ENCODE assay signal across 8 cellular contexts in the genomic region with DNA sequence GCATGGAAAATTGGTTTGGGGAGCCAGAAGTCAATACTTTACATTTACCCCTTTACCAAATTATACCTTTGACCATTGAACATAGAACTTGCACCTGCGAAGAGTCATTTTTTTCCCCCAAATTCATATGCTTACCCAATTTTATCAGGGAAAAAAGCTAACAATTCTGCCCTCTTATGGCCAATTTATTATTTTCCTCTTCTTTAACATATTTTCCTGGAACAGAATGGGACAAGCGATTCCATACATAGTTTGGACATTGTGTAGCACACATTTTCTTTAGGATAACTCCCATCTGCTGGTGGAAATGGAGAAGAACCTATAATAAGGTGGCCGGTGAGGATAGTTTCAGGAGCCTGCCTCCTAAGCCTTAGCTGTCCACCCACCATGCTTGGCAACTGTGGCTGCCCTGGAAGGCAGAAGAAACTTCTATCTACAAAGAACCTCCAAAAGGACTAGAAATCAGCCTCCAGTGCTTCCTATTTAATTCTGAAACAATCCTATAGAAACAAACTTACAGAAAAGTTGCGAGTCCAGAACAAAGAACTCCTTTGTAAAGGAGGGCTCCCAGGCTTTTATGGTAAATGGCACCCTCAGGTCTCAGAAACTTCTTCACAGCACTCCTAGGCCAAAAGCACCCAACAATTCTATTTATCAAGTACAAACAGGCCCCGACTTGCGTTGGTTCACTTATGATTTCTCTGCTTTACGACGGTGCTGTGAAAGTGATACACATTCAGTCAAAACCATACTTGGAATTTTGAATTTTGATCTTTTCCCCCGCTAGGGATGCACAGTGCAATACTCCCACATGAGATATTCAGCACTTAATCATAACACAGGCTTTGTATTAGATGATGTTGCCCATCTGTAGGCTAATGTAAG.
A peak's percentile ranks its signal among the peaks of the same experiment; 100 is the strongest.
DNase-seq lines count a peak whose midpoint lies in the region; TF ChIP-seq lines count a peak whose summit lies in the region.

No MANE protein-coding gene starts in this region.

- H3K4me1 ChIP-seq in parathyroid adenoma (no peaks in the 10 kb centered on the region), colonic mucosa (no peaks in the 10 kb centered on the region)

- TF ChIP-seq CTCF in cardiac fibroblast (IDR thresholded peaks at IDR 0.05; ENCODE audit: low read depth, low read length) (peak; percentile 20), parathyroid adenoma (IDR thresholded peaks at IDR 0.05) (peak; percentile 52), colonic mucosa (IDR thresholded peaks at IDR 0.05) (no peak)

- no peak overlapping the region for H2AFZ ChIP-seq in parathyroid adenoma

- H3K4me3 ChIP-seq in cardiac fibroblast (replicated peaks in 1 of 2; ENCODE audit: low read depth in 2 of 2, low read length in 2 of 2) (no peak overlapping the region), parathyroid adenoma (ENCODE audit: low read depth, low read length) (no peak overlapping the region), colonic mucosa (no peak overlapping the region)

- H3K9me3 ChIP-seq in parathyroid adenoma (ENCODE audit: control insufficient read depth, low read length) (no peaks in the 10 kb centered on the region), colonic mucosa (no peaks in the 10 kb centered on the region)

- H3K9ac ChIP-seq in parathyroid adenoma (no peak overlapping the region), colonic mucosa (ENCODE audit: low read depth in 2 of 2, low read length in 2 of 2) (no peak overlapping the region)

- H3K27ac ChIP-seq in parathyroid adenoma (no peak overlapping the region), colonic mucosa (no peak overlapping the region)

- no peaks in the 10 kb centered on the region for H3K36me3 ChIP-seq in parathyroid adenoma (ENCODE audit: control insufficient read depth, insufficient read depth, low read length)
- H3K36me3 ChIP-seq in colonic mucosa: no peaks in the 10 kb centered on the region

- intact Hi-C loops in head of caudate nucleus (cut with DNase I) (loop anchor here (5.0 kb wide), 1 partner anchor 173 kb away; no protein-coding TSS in a partner anchor), colonic mucosa (cut with DNase I) (no loop called here)

- H3K27me3 ChIP-seq in parathyroid adenoma (ENCODE audit: control insufficient read depth, insufficient read depth, low read length) (no peaks in the 10 kb centered on the region), colonic mucosa (no peaks in the 10 kb centered on the region)

- DNase-seq in DMS 273 (lab: John Stamatoyannopoulos, UW; ENCODE audit: unreplicated experiment): peak; percentile 49
- DNase-seq in DMS 273 treated with DMSO at 0.1 percent for 48 hours (lab: John Stamatoyannopoulos, UW): no peak
- peak; percentile 26 for DNase-seq in NCI-H1105 treated with DMSO at 0.1 percent for 48 hours (lab: John Stamatoyannopoulos, UW)
- peak; percentile 28 to 34 for DNase-seq in cardiac fibroblast (ENCODE audit: low read depth in 2 of 2)
- no peak for DNase-seq in stimulated activated CD8-positive, alpha-beta memory T cell treated with anti-CD3 and anti-CD28 coated beads, Interleukin-4, amount 100 ng/mL, for 48 hours
- no peak for DNase-seq in head of caudate nucleus
- no peak for DNase-seq in colonic mucosa

- no peak overlapping the region for H3K4me2 ChIP-seq in parathyroid adenoma (ENCODE audit: low read length)

- H3K79me2 ChIP-seq in parathyroid adenoma: no peaks in the 10 kb centered on the region

Comparison
In these comparisons a context has a peak if more than half of its experiments do, and no peak if none do; other contexts are left out.
1. DNase-seq: peak in DMS 273 (single experiment), NCI-H1105 treated with DMSO at 0.1 percent for 48 hours (single experiment) and cardiac fibroblast (2 of 2); none in DMS 273 treated with DMSO at 0.1 percent for 48 hours (single experiment), stimulated activated CD8-positive, alpha-beta memory T cell treated with anti-CD3 and anti-CD28 coated beads, Interleukin-4, amount 100 ng/mL, for 48 hours (single experiment), head of caudate nucleus (0 of 42) and colonic mucosa (single experiment).